ENCODE assay signal across 20 cellular contexts in the genomic region with DNA sequence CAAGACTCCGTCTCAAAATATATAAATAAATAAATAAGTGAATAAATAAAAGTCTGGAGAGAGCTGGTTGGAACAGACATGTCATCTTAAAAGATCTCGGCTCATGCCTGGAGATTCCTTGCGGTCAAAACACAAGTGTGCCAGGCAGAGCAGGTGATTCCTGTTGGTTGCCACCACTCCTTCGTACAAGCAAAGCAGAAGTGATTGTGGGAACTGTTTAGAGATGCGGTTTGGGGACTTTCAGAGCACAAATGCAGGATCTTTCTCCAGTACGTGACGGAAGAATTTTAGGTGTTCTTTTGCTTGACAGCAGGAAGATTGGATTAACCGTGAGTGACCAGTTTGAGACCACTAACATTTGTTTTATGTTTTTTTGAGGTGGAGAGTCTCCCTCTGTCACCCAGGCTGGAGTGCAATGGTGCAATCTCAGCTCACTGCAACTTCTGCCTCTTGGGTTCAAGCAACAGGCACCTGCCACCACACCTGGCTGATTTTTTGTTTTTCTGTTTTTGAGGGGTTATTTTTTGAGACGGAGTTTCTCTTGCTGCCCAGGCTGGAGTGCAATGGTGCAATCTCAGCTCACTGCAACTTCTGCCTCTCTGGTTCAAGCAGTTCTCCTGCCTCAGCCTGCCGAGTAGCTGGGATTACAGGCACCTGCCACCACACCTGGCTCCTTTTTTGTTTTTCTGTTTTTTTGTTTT. TPM values are rescaled to one million over a fixed set of nuclear protein-coding genes. Genes with fewer than 3 reads are reported as not detected.
DNase-seq lines count a peak whose midpoint lies in the region; ATAC-seq and TF ChIP-seq lines count a peak whose summit lies in the region.
"Had no signal": no experiment of that assay in that cellular context is flagged by ENCODE, and none has a peak within 500 bp of the region (broad histone marks: within the 10 kb centered on the region; RNA-seq: fewer than 3 reads in every experiment).

No MANE protein-coding gene starts in this region.

- intact Hi-C loops in spleen (cut with DNase I; ENCODE audit: low total_unique reads): no loop called here

- 19 to 43% (median 28%) methylated on average over 10 of the region's 10 CpGs for WGBS in spleen, 5 donors

- H3K27ac ChIP-seq in spleen: no peak overlapping the region
- H3K27ac ChIP-seq: 22Rv1, epithelial cell of prostate, VCaP had no signal

- TF ChIP-seq POLR2A in spleen (IDR thresholded peaks at IDR 0.05) (no peak), erythroblast (IDR thresholded peaks at IDR 0.05; ENCODE audit: low read length) (no peak)

- TF ChIP-seq CTCF in spleen (IDR thresholded peaks at IDR 0.05 in 8 of 11, conservative IDR thresholded peaks at IDR 0.05 in 3 of 11): no peak

- peak; percentile 46 for ATAC-seq in HG03378 (IDR thresholded peaks at IDR 0.05; ENCODE audit: unreplicated experiment)
- no peak for ATAC-seq in GM18511 (IDR thresholded peaks at IDR 0.05; ENCODE audit: unreplicated experiment)
- ATAC-seq in HG02642 (IDR thresholded peaks at IDR 0.05; ENCODE audit: poor library complexity, unreplicated experiment): no peak
- ATAC-seq: activated CD8-positive, alpha-beta memory T cell treated with anti-CD3 and anti-CD28 coated beads, Interleukin-2, amount 10 ng/mL, durations not matched to agents 7 days and 5 days had no signal

- H3K4me1 ChIP-seq in spleen: peaks cover 0 to 18% (median 3%) of the 10 kb centered on the region in 6 donors

- H3K9me3 ChIP-seq in spleen: no peaks in the 10 kb centered on the region

- H3K27me3 ChIP-seq in spleen (replicated peaks in 1 of 7): peaks cover 0 to 27% (median 0%) of the 10 kb centered on the region in 7 donors

- no peak overlapping the region for H3K4me3 ChIP-seq in spleen

- DNase-seq in SIG-M5 treated with dmso at 0.1 percent for 504 hours (lab: John Stamatoyannopoulos, UW; ENCODE audit: unreplicated experiment) (peak; percentile 4), SIG-M5 (lab: John Stamatoyannopoulos, UW) (no peak), RPMI8226 (peak; percentile 91), spleen (peak; percentile 1), erythroblast (lab: John Stamatoyannopoulos, UW) (no peak)
- DNase-seq: activated CD8-positive, alpha-beta memory T cell treated with anti-CD3 and anti-CD28 coated beads, Interleukin-2, amount 10 ng/mL, durations not matched to agents 7 days and 5 days; activated naive CD4-positive, alpha-beta T cell; CD4-positive, CD25-positive, alpha-beta regulatory T cell; cortex of kidney; EL; NCI-H1092; stimulated activated CD4-positive, alpha-beta T cell treated with anti-CD3 and anti-CD28 coated beads, Interleukin-12 subunit alpha, Interleukin-12 subunit beta, amount 100 ng/mL, for 4 hours had no signal

- no peaks in the 10 kb centered on the region for H3K36me3 ChIP-seq in spleen

RNA-seq across cellular contexts. Expression of a gene that starts 2.8 kb away (rescaled TPM):
- total RNA-seq in spleen: under 1 TPM in 4 of 7 donors, not detected in 3; 0.26 to 0.98 (median 0.37) TPM
- polyA plus RNA-seq in spleen: 1 to 10 TPM in 1 of 3 donors, under 1 TPM in 1, not detected in 1; 0.55 to 1.8 TPM
- total RNA-seq: progenitor cell of endocrine pancreas had no signal
- polyA plus RNA-seq: keratinocyte had no signal

RNA-seq across cellular contexts. Expression of a gene that starts 53.3 kb away (rescaled TPM):
- 10 to 100 TPM in 6 of 7 donors, 1 to 10 TPM in 1; 5.3 to 62.4 (median 25.5) TPM for total RNA-seq in spleen
- polyA plus RNA-seq in spleen: 10 to 100 TPM; 16.2 to 53.7 (median 25.5) TPM
- total RNA-seq: activated CD8-positive, alpha-beta memory T cell treated with anti-CD3 and anti-CD28 coated beads, Interleukin-2, amount 10 ng/mL, durations not matched to agents 7 days and 5 days; CD4-positive, CD25-positive, alpha-beta regulatory T cell had no signal
- polyA plus RNA-seq: CD4-positive, CD25-positive, alpha-beta regulatory T cell had no signal

Comparison
In these comparisons a context has a peak if more than half of its experiments do, and no peak if none do; other contexts are left out.
1. DNase-seq: peak in SIG-M5 treated with dmso at 0.1 percent for 504 hours (single experiment), RPMI8226 (single experiment) and spleen (single experiment); none in SIG-M5 (single experiment) and erythroblast (0 of 2).